Comparison of ENCODE assay signal across 25 cellular contexts in the genomic region with DNA sequence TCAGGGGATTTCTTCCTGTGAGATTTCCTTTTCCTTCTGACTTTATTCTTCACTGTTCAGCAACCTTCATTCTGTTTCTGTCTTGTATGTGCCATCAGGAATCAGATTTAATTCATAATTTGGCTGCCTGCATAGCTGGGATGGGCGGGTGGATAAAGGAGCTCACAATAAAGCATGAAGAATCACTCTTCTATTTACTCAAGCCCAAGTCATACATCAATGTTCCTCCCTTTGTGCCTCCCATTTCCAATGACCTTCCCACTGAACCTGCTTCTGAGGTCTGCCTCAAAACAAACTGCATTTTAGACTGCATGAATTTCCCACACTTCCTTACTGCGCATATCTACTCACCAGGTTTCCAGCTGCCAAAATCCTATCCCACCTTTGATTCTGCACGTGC. TPM values are rescaled to one million over a fixed set of nuclear protein-coding genes. Genes with fewer than 3 reads are reported as not detected.
DNase-seq lines count a peak whose midpoint lies in the region; FAIRE-seq and TF ChIP-seq lines count a peak whose summit lies in the region.
"Had no signal": no experiment of that assay in that cellular context is flagged by ENCODE, and none has a peak within 500 bp of the region (broad histone marks: within the 10 kb centered on the region; RNA-seq: fewer than 3 reads in every experiment).

No MANE protein-coding gene starts in this region.

- H3K9ac ChIP-seq in keratinocyte (ENCODE audit: control insufficient read depth, extremely low read depth, insufficient read depth, low read length) (no peak overlapping the region), neuronal stem cell (ENCODE audit: low read depth, low read length, poor library complexity) (no peak overlapping the region)

- no peak overlapping the region for H4K91ac ChIP-seq in neuronal stem cell (ENCODE audit: low read depth, low read length, poor library complexity)

- H3K79me2 ChIP-seq in keratinocyte (ENCODE audit: control insufficient read depth, insufficient read depth, low read length): peaks cover 77% of the 10 kb centered on the region

- no peaks in the 10 kb centered on the region for H3K9me1 ChIP-seq in keratinocyte (ENCODE audit: control insufficient read depth, extremely low read depth, insufficient read depth, low read length)

- H2BK12ac ChIP-seq in neuronal stem cell (ENCODE audit: low read length): no peak overlapping the region

- H4K8ac ChIP-seq in neuronal stem cell (ENCODE audit: low read depth, low read length): no peak overlapping the region

- no peak overlapping the region for H3K4ac ChIP-seq in neuronal stem cell (ENCODE audit: low read length)

- H3K18ac ChIP-seq in neuronal stem cell (ENCODE audit: low read length): no peak overlapping the region

- no CpG with 5 or more reads among the region's 3 CpGs for WGBS in neuronal stem cell (ENCODE audit: extremely low coverage in 2 of 2, insufficient read length in 2 of 2, insufficient replicate concordance in 1 of 2), 2 donors

- H3K36me3 Mint-ChIP-seq in type B pancreatic cell: peaks cover 19% of the 10 kb centered on the region
- H3K36me3 Mint-ChIP-seq: activated naive CD4-positive, alpha-beta T cell treated with anti-CD3 and anti-CD28 coated beads, Interleukin-2, amount 10 ng/mL, durations not matched to agents 7 days and 5 days; CD4-positive, alpha-beta memory T cell; memory B cell; naive B cell had no signal

- H3K27me3 ChIP-seq in ascending aorta: no peaks in the 10 kb centered on the region
- H3K27me3 ChIP-seq in keratinocyte (ENCODE audit: control insufficient read depth, extremely low read depth, insufficient read depth, low read length): no peaks in the 10 kb centered on the region
- H3K27me3 ChIP-seq in neuronal stem cell (ENCODE audit: control insufficient read depth in 3 of 3, insufficient read depth in 3 of 3, low read depth in 1 of 3, low read length in 3 of 3): no peaks in the 10 kb centered on the region
- no peaks in the 10 kb centered on the region for H3K27me3 ChIP-seq in MG63

- no peak overlapping the region for H2AFZ ChIP-seq in keratinocyte (ENCODE audit: control insufficient read depth, low read length)
- no peak overlapping the region for H2AFZ ChIP-seq in neuronal stem cell (ENCODE audit: low read length)

- H3K27me3 Mint-ChIP-seq in type B pancreatic cell: no peaks in the 10 kb centered on the region
- H3K27me3 Mint-ChIP-seq: activated naive CD4-positive, alpha-beta T cell treated with anti-CD3 and anti-CD28 coated beads, Interleukin-2, amount 10 ng/mL, durations not matched to agents 7 days and 5 days; CD4-positive, alpha-beta memory T cell; memory B cell; naive B cell had no signal

- H3K27ac ChIP-seq in ascending aorta: peak overlapping the region; percentile 63 to 64
- H3K27ac ChIP-seq in keratinocyte (ENCODE audit: control insufficient read depth, insufficient read depth, low read length): peak overlapping the region; percentile 56
- H3K27ac ChIP-seq in neuronal stem cell (replicated peaks; ENCODE audit: low read length): no peak overlapping the region

- CTCF ChIA-PET in HEK293T (lab: Yijun Ruan, JAX): interaction anchor here (0.6 to 2.3 kb wide), 4 partner anchors 11 to 1409 kb away, joined by 3 to 13 read pairs (median 5); no protein-coding TSS in a partner anchor

- H2AK5ac ChIP-seq in neuronal stem cell (ENCODE audit: low read depth, low read length): no peak overlapping the region

- peak overlapping the region; percentile 9 for H3K4me3 Mint-ChIP-seq in type B pancreatic cell
- H3K4me3 Mint-ChIP-seq: activated CD4-positive, alpha-beta T cell treated with anti-CD3 and anti-CD28 coated beads for 36 hours; activated naive CD4-positive, alpha-beta T cell treated with anti-CD3 and anti-CD28 coated beads, Interleukin-2, amount 10 ng/mL, durations not matched to agents 7 days and 5 days; activated T-cell treated with anti-CD3 and anti-CD28 coated beads, Interleukin-2, amount 50 U/mL, for 72 hours; CD4-positive, alpha-beta memory T cell; memory B cell; naive B cell had no signal

- TF ChIP-seq CTCF in ascending aorta (IDR thresholded peaks at IDR 0.05): no peak
- no peak for TF ChIP-seq CTCF in keratinocyte (optimal IDR thresholded peaks at IDR 0.05 in 1 of 3, IDR thresholded peaks at IDR 0.05 in 1 of 3, conservative IDR thresholded peaks at IDR 0.05 in 1 of 3; ENCODE audit: extremely low read depth in 1 of 3, insufficient read depth in 2 of 3, low read length in 3 of 3)
- TF ChIP-seq CTCF in type B pancreatic cell (conservative IDR thresholded peaks at IDR 0.05): no peak

- no peak overlapping the region for H2BK120ac ChIP-seq in neuronal stem cell (ENCODE audit: low read depth, low read length)

- H3K4me1 ChIP-seq in ascending aorta: peaks cover 4 to 44% of the 10 kb centered on the region in 2 donors
- H3K4me1 ChIP-seq in keratinocyte (ENCODE audit: control insufficient read depth, extremely low read depth, insufficient read depth, low read length): peaks cover 67% of the 10 kb centered on the region
- H3K4me1 ChIP-seq in neuronal stem cell (ENCODE audit: control insufficient read depth in 2 of 2, insufficient read depth in 1 of 2, low read depth in 1 of 2, low read length in 2 of 2): peaks cover 4 to 10% of the 10 kb centered on the region in 2 donors

- no peaks in the 10 kb centered on the region for H3K79me1 ChIP-seq in neuronal stem cell (ENCODE audit: low read depth, low read length)

- no peak for DNase-seq in HEK293T (ENCODE audit: extremely low spot score)
- DNase-seq in ascending aorta (ENCODE audit: low spot score in 2 of 2): no peak
- DNase-seq in keratinocyte (ENCODE audit: low read depth, low spot score): no peak
- no peak for DNase-seq in type B pancreatic cell (ENCODE audit: extremely low spot score, unreplicated experiment)
- no peak for DNase-seq in activated T-cell treated with anti-CD3 and anti-CD28 coated beads for 4 hours
- no peak for DNase-seq in neuronal stem cell (ENCODE audit: low spot score)
- DNase-seq in MG63: no peak
- DNase-seq: activated CD4-positive, alpha-beta T cell treated with anti-CD3 and anti-CD28 coated beads for 36 hours; activated naive CD4-positive, alpha-beta T cell treated with anti-CD3 and anti-CD28 coated beads, Interleukin-2, amount 10 ng/mL, durations not matched to agents 7 days and 5 days; activated T-cell treated with anti-CD3 and anti-CD28 coated beads, Interleukin-2, amount 50 U/mL, for 72 hours; CD4-positive, alpha-beta memory T cell; erythroblast; GDM1; H7; KG1; kidney; naive B cell; NCI-H1694 treated with DMSO at 0.1 percent for 48 hours; NCI-H82; OCI-M1; SHP77 treated with DMSO at 0.1 percent for 48 hours had no signal

- FAIRE-seq in keratinocyte (lab: Jason Lieb, UNC): peak; percentile 90
- FAIRE-seq: GM18507, kidney, urothelium cell line had no signal

- no peaks in the 10 kb centered on the region for H4K20me1 ChIP-seq in keratinocyte (ENCODE audit: control insufficient read depth, extremely low read depth, insufficient read depth, low read length)

- POLR2A ChIA-PET in HEK293T (lab: Yijun Ruan, JAX): no interaction called here

- dilution Hi-C loops in keratinocyte (cut with MboI; ENCODE audit: extremely low pct_ligation_motif_present, low sequenced_read_pairs): no loop called here

- intact Hi-C loops in ascending aorta (cut with DNase I): loop anchor here (10.0 kb wide), 1 partner anchor 1283 kb away; no protein-coding TSS in a partner anchor

- H2BK15ac ChIP-seq in neuronal stem cell (ENCODE audit: low read length): no peak overlapping the region

- H3K36me3 ChIP-seq in ascending aorta (no peaks in the 10 kb centered on the region), keratinocyte (ENCODE audit: control insufficient read depth in 2 of 2, extremely low read depth in 1 of 2, insufficient read depth in 2 of 2, low read length in 2 of 2) (peaks cover 0 to 2% of the 10 kb centered on the region in 2 experiments), neuronal stem cell (replicated peaks in 1 of 2; ENCODE audit: control insufficient read depth in 2 of 2, insufficient read depth in 2 of 2, low read length in 2 of 2) (no peaks in the 10 kb centered on the region), MG63 (peaks cover 7% of the 10 kb centered on the region)

- peak overlapping the region; percentile 31 for H3K27ac Mint-ChIP-seq in type B pancreatic cell
- H3K27ac Mint-ChIP-seq: activated CD4-positive, alpha-beta T cell treated with anti-CD3 and anti-CD28 coated beads for 36 hours; activated naive CD4-positive, alpha-beta T cell treated with anti-CD3 and anti-CD28 coated beads, Interleukin-2, amount 10 ng/mL, durations not matched to agents 7 days and 5 days; activated T-cell treated with anti-CD3 and anti-CD28 coated beads, Interleukin-2, amount 50 U/mL, for 72 hours; memory B cell; naive B cell had no signal

- no peak overlapping the region for H3K14ac ChIP-seq in neuronal stem cell (ENCODE audit: low read length)

- H3K4me2 ChIP-seq in keratinocyte (ENCODE audit: control insufficient read depth, extremely low read depth, insufficient read depth, low read depth, low read length): peak overlapping the region; percentile 0
- H3K4me2 ChIP-seq in neuronal stem cell (ENCODE audit: insufficient read depth, low read length, poor library complexity, severe bottlenecking): no peak overlapping the region

- H3K9me3 Mint-ChIP-seq in type B pancreatic cell: peaks cover 9% of the 10 kb centered on the region
- H3K9me3 Mint-ChIP-seq: activated naive CD4-positive, alpha-beta T cell treated with anti-CD3 and anti-CD28 coated beads, Interleukin-2, amount 10 ng/mL, durations not matched to agents 7 days and 5 days had no signal

- H3K23ac ChIP-seq in neuronal stem cell (ENCODE audit: low read depth, low read length, poor library complexity): no peak overlapping the region

- peaks cover 67% of the 10 kb centered on the region for H3K4me1 Mint-ChIP-seq in type B pancreatic cell (ENCODE audit: unreplicated experiment)
- H3K4me1 Mint-ChIP-seq: activated CD4-positive, alpha-beta T cell treated with anti-CD3 and anti-CD28 coated beads for 36 hours; activated naive CD4-positive, alpha-beta T cell treated with anti-CD3 and anti-CD28 coated beads, Interleukin-2, amount 10 ng/mL, durations not matched to agents 7 days and 5 days; CD4-positive, alpha-beta memory T cell; memory B cell; naive B cell had no signal

- H3K9me3 ChIP-seq in ascending aorta (no peaks in the 10 kb centered on the region), keratinocyte (ENCODE audit: control insufficient read depth, low read depth, low read length) (no peaks in the 10 kb centered on the region), neuronal stem cell (replicated peaks in 1 of 2; ENCODE audit: control insufficient read depth in 2 of 2, insufficient read depth in 1 of 2, low read depth in 1 of 2, low read length in 2 of 2) (no peaks in the 10 kb centered on the region), MG63 (no peaks in the 10 kb centered on the region)

- H3K4me3 ChIP-seq in ascending aorta (no peak overlapping the region), keratinocyte (ENCODE audit: control insufficient read depth in 2 of 3, extremely low read depth in 1 of 3, insufficient read depth in 2 of 3, low read depth in 1 of 3, low read length in 3 of 3) (no peak overlapping the region), neuronal stem cell (ENCODE audit: low read length in 2 of 2) (no peak overlapping the region), MG63 (no peak overlapping the region)

- no peak overlapping the region for H2BK5ac ChIP-seq in neuronal stem cell (ENCODE audit: low read length)

RNA-seq across cellular contexts. Expression of gene PDGFC, which starts 14.0 kb away (rescaled TPM):
- total RNA-seq in ascending aorta: 21.0 TPM
- 19.5 to 29.7 TPM (median 28.9 TPM) in 3 replicates for polyA plus RNA-seq in keratinocyte
- 22.1 TPM for polyA plus RNA-seq in keratinocyte (2011; ENCODE audit: low read depth)
- 11.6 and 23.3 TPM in 2 replicates for polyA plus RNA-seq in keratinocyte (2011; cell fraction: cytosol; rRNA removed)
- polyA plus RNA-seq in keratinocyte (2011; cell fraction: nucleus; rRNA removed): 34.6 and 37.1 TPM in 2 replicates
- 12.8 and 36.2 TPM in 2 replicates for polyA plus RNA-seq in keratinocyte (2012; ENCODE audit: low replicate concordance)
- 30.0 to 73.6 TPM (median 44.4 TPM) in 3 replicates for polyA minus RNA-seq in keratinocyte
- polyA minus RNA-seq in keratinocyte (2011; cell fraction: cytosol; rRNA and poly(A)+ RNA removed): 24.0 TPM
- polyA minus RNA-seq in keratinocyte (2011; cell fraction: nucleus; rRNA and poly(A)+ RNA removed): 35.7 and 84.4 TPM in 2 replicates
- 18.1 and 39.9 TPM in 2 replicates for total RNA-seq in type B pancreatic cell (ENCODE audit: low replicate concordance)
- polyA plus RNA-seq in neuronal stem cell (2013, experiment 1 of 2): 3.4 TPM
- polyA plus RNA-seq in neuronal stem cell (2013, experiment 2 of 2): 3.7 TPM
- 28.4 and 30.3 TPM in 2 replicates for total RNA-seq in MG63 (2014; rRNA removed; shearing (Covaris generic); ENCODE audit: low replicate concordance)
- total RNA-seq: activated CD4-positive, alpha-beta T cell treated with anti-CD3 and anti-CD28 coated beads for 36 hours; activated T-cell treated with anti-CD3 and anti-CD28 coated beads, Interleukin-2, amount 50 U/mL, for 72 hours; T-helper 1 cell treated with Interleukin-12 subunit alpha and Interleukin-12 subunit beta and Interleukin-4 antibody, amounts not matched to agents 30 ng/mL and 1 ng/mL, for 36 hours had no signal
- polyA plus RNA-seq: CD4-positive, alpha-beta memory T cell had no signal
